Comparison of ENCODE assay signal across 17 cellular contexts in the genomic region with DNA sequence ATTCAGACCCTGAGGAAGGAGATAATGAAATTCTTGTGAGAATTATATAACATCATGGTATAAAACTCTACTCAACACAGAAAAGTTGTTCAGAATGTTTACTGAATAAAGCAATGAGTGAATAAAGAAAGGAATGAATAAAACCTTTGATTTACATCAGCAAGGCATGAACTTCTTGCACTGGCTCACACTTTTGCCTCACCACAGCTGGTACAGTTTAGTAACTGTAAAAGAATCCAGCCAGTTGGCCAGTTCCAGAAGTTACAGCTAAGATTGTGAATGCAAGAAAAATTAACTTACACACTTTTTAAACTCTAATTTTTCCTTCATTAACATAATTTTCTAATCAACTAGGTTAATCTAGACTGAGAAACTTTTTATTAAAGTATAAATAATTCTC.
DNase-seq lines count a peak whose midpoint lies in the region; ATAC-seq lines count a peak whose summit lies in the region.
"Had no signal": no experiment of that assay in that cellular context is flagged by ENCODE, and none has a peak within 500 bp of the region (broad histone marks: within the 10 kb centered on the region; RNA-seq: fewer than 3 reads in every experiment).

No MANE protein-coding gene starts in this region.

- H3K27me3 ChIP-seq in MG63 = no peaks in the 10 kb centered on the region

- ATAC-seq in HG03280 (IDR thresholded peaks at IDR 0.05; ENCODE audit: unreplicated experiment) (no peak), GM19351 (IDR thresholded peaks at IDR 0.05; ENCODE audit: unreplicated experiment) (no peak)
- ATAC-seq: HepG2 had no signal

- no peaks in the 10 kb centered on the region for H3K36me3 ChIP-seq in MG63

- H3K9me3 ChIP-seq in MG63 = peaks cover 17% of the 10 kb centered on the region

- no peak overlapping the region for H3K4me3 ChIP-seq in MG63
- H3K4me3 ChIP-seq: PC-9 had no signal

- DNase-seq in MG63 (peak; percentile 73), dedifferentiated amniotic fluid mesenchymal stem cell (ENCODE audit: extremely low spot score) (peak; percentile 50), fibroblast of the conjunctiva (ENCODE audit: low read depth) (peak; percentile 22), amygdala (lab: John Stamatoyannopoulos, UW) (no peak), NCI-H1048 (lab: John Stamatoyannopoulos, UW) (no peak)
- DNase-seq: ACHN, DMS79 treated with DMSO at 0.1 percent for 48 hours, H7, HFFc6, KG1, NCI-H1436, NCI-H1930, NCI-H526, PC-9 had no signal

Comparison
In these comparisons a context has a peak if more than half of its experiments do, and no peak if none do; other contexts are left out.
1. DNase-seq: peak in MG63 (single experiment), dedifferentiated amniotic fluid mesenchymal stem cell (single experiment) and fibroblast of the conjunctiva (single experiment); none in amygdala (0 of 56) and NCI-H1048 (single experiment).